2 cellular contexts compared by ENCODE assay signal in genomic region chr18:54390838-54391237, GRCh38.
A peak's percentile ranks its signal among the peaks of the same experiment; 100 is the strongest.
TF ChIP-seq lines count a peak whose summit lies in the region.

No MANE protein-coding gene starts in this region.

TF ChIP-seq in HEK293, 187 proteins besides CTCF, POLR2A, EP300 and RAD21:
- TF ChIP-seq ZNF530 (tag by site-specific recombination; IDR thresholded peaks at IDR 0.05; ENCODE audit: low read depth) (0 out of 2 replicates have a peak, but pooled peaks have one; percentile 22), TCF7L2 (IDR thresholded peaks at IDR 0.05; ENCODE audit: borderline replicate concordance, low read depth, low read length) (no peak)
TF ChIP-seq in HEK293: peak in this region for 1.

TF ChIP-seq in GM12878, 131 proteins besides CTCF, POLR2A, EP300 and RAD21:
- no peak for TF ChIP-seq REST (IDR thresholded peaks at IDR 0.05; ENCODE audit: low read depth, low read length)
- TF ChIP-seq IKZF1 (conservative IDR thresholded peaks at IDR 0.05) = no peak
- peak; percentile 59; the same call in 1 of the 2 replicates for TF ChIP-seq HSF1 (IDR thresholded peaks at IDR 0.05; ENCODE audit: low read depth, low read length)
